22 cellular contexts compared by ENCODE assay signal in the genomic region with DNA sequence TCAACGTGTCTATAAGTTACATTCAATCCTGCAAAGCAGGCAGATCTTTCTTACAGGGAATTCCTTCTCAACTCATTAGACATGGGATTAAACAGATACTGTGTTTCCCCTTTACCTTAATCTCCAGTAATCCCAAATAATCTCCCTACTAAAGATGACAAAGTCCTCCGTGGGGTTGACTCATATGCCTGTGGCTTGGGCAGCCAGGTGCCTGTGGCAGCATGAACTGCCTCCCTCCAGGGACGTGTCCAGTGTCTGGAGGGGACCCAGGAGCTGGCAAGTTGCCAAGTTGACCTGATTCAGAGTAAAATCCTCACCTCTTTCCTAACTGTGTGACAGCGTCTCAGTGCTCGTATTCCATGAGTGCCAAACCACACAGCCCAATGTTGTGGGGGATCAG.
A peak's percentile ranks its signal among the peaks of the same experiment; 100 is the strongest.
DNase-seq lines count a peak whose midpoint lies in the region; ATAC-seq, FAIRE-seq and TF ChIP-seq lines count a peak whose summit lies in the region.
"Had no signal": no experiment of that assay in that cellular context is flagged by ENCODE, and none has a peak within 500 bp of the region (broad histone marks: within the 10 kb centered on the region; RNA-seq: fewer than 3 reads in every experiment).

No MANE protein-coding gene starts in this region.

- no peak overlapping the region for H4K8ac ChIP-seq in H1 (ENCODE audit: extremely low read depth, insufficient read depth, low read length)

- no peak for ATAC-seq in HG02610 (IDR thresholded peaks at IDR 0.05; ENCODE audit: unreplicated experiment)

- no peak overlapping the region for H2BK120ac ChIP-seq in H1 (replicated peaks; ENCODE audit: low read depth, low read length)

- H3K79me1 ChIP-seq in H1 (ENCODE audit: low read depth, low read length), result no peaks in the 10 kb centered on the region; the same call in 1 of the 2 replicates

- 0 out of 2 replicates have a peak overlapping the region, but pooled peaks have one; percentile 39 for H2BK5ac ChIP-seq in H1 (ENCODE audit: low read depth, low read length)

- H4K91ac ChIP-seq in H1 (replicated peaks; ENCODE audit: insufficient read length, low read length), result no peak overlapping the region

- no peak for TF ChIP-seq RAD21 in H1 (IDR thresholded peaks at IDR 0.05 in 1 of 2, conservative IDR thresholded peaks at IDR 0.05 in 1 of 2; ENCODE audit: low read depth in 2 of 2, low read length in 2 of 2)

- TF ChIP-seq CTCF in BE2C (IDR thresholded peaks at IDR 0.05; ENCODE audit: low read depth, low read length) (no peak), H1 (IDR thresholded peaks at IDR 0.05; ENCODE audit: control extremely low read depth in 1 of 3, insufficient read depth in 1 of 3, low read depth in 1 of 3, low read length in 3 of 3) (no peak)

- no peak overlapping the region for H2BK12ac ChIP-seq in H1 (ENCODE audit: low read depth, low read length)

- H3K27me3 Mint-ChIP-seq in activated CD4-positive, alpha-beta T cell treated with anti-CD3 and anti-CD28 coated beads, Interleukin-2, amount 10 ng/mL, durations not matched to agents 7 days and 5 days, result peaks cover 3% of the 10 kb centered on the region

- H3K14ac ChIP-seq in H1 (ENCODE audit: insufficient read length), result no peak overlapping the region

- no peak overlapping the region for H2AK5ac ChIP-seq in H1 (ENCODE audit: low read depth, low read length)

- no peak overlapping the region for H3K18ac ChIP-seq in H1 (ENCODE audit: extremely low read depth, low read length)

- no peak overlapping the region for H3K23ac ChIP-seq in H1 (ENCODE audit: insufficient read length)

- H2AFZ ChIP-seq in H1 (ENCODE audit: low read length), result no peak overlapping the region; the same call in 1 of the 2 replicates

- no peaks in the 10 kb centered on the region for H3K36me3 ChIP-seq in BE2C
- no peaks in the 10 kb centered on the region for H3K36me3 ChIP-seq in H1 (ENCODE audit: control insufficient read depth in 2 of 4, insufficient read depth in 4 of 4, low read length in 3 of 4)
- H3K36me3 ChIP-seq: BLaER1, Peyer's patch, SJSA1 had no signal

- DNase-seq in BE2C (peak; percentile 62), COLO668 (lab: John Stamatoyannopoulos, UW; ENCODE audit: unreplicated experiment) (peak; percentile 29), NCI-H69 (lab: John Stamatoyannopoulos, UW) (peak; percentile 62), H1 (ENCODE audit: low read depth in 1 of 2, low spot score in 2 of 2) (no peak), dedifferentiated amniotic fluid mesenchymal stem cell (ENCODE audit: extremely low spot score) (no peak)
- DNase-seq in activated CD4-positive, alpha-beta T cell treated with anti-CD3 and anti-CD28 coated beads, Interleukin-2, amount 10 ng/mL, durations not matched to agents 7 days and 5 days, result no peak
- DNase-seq: Caco-2; CD4-positive, alpha-beta T cell; DMS153; MM.1S; NCI-H1092; NCI-H146; NCI-H2029; NCI-H446; NCI-H526 had no signal

- no peak overlapping the region for H2BK15ac ChIP-seq in H1 (ENCODE audit: low read length)

- no peak overlapping the region for H4K5ac ChIP-seq in H1 (ENCODE audit: insufficient read length, low read depth, low read length)

- H3K4me3 ChIP-seq in BE2C (ENCODE audit: low read depth, low read length), result no peak overlapping the region
- no peak overlapping the region for H3K4me3 ChIP-seq in H1 (ENCODE audit: extremely low read depth in 1 of 4, insufficient read depth in 2 of 4, low read depth in 3 of 4, low read length in 4 of 4)
- H3K4me3 ChIP-seq: BLaER1, Peyer's patch, SJSA1 had no signal

- H3K4ac ChIP-seq in H1 (replicated peaks; ENCODE audit: insufficient read length, low read depth, low read length), result no peak overlapping the region

- no peak for FAIRE-seq in H1 (lab: Jason Lieb, UNC)
- FAIRE-seq: G401.6, GM12892 had no signal

- no peak overlapping the region for H2BK20ac ChIP-seq in H1 (ENCODE audit: low read length)

- H3K9ac ChIP-seq in H1 (replicated peaks in 1 of 4; ENCODE audit: extremely low read depth in 1 of 4, low read depth in 3 of 4, low read length in 3 of 4), result no peak overlapping the region
- H3K9ac ChIP-seq: BLaER1 had no signal

- H3K4me3 Mint-ChIP-seq in activated CD4-positive, alpha-beta T cell treated with anti-CD3 and anti-CD28 coated beads, Interleukin-2, amount 10 ng/mL, durations not matched to agents 7 days and 5 days, result no peak overlapping the region
- H3K4me3 Mint-ChIP-seq: CD4-positive, alpha-beta T cell; T-helper 1 cell treated with Interleukin-12 subunit alpha and Interleukin-12 subunit beta and Interleukin-4 antibody, amounts not matched to agents 30 μg/mL and 1 μg/mL, for 36 hours had no signal

- 89% methylated on average over 5 of the region's 5 CpGs; no CpG with 5 or more reads in 1 of the 2 experiments for WGBS in H1 (ENCODE audit: extremely low coverage in 1 of 2, insufficient coverage in 1 of 2, insufficient read length in 1 of 2, insufficient replicate concordance in 2 of 2, low coverage in 1 of 2, low lambda C conversion rate in 2 of 2, missing lambda C conversion rate in 1 of 2), 2 experiments

- POLR2A ChIA-PET in H1 (lab: Charles Lee; ENCODE audit: partially characterized antibody), result no interaction called here
- POLR2A ChIA-PET in activated CD4-positive, alpha-beta T cell treated with anti-CD3 and anti-CD28 coated beads, Interleukin-2, amount 10 ng/mL, durations not matched to agents 7 days and 5 days (lab: Charles Lee), result no interaction called here

- H3K56ac ChIP-seq in H1 (replicated peaks; ENCODE audit: insufficient read length, low read depth, low read length), result no peak overlapping the region

- 0 out of 2 replicates have a peak, but pooled peaks cover 1% of the 10 kb centered on the region for H3K23me2 ChIP-seq in H1 (ENCODE audit: low read depth, low read length)

- H3K27me3 ChIP-seq in BE2C (no peaks in the 10 kb centered on the region), H1 (replicated peaks in 1 of 4; ENCODE audit: control insufficient read depth in 3 of 4, extremely low read depth in 1 of 4, insufficient read depth in 3 of 4, low read length in 3 of 4) (no peaks in the 10 kb centered on the region)
- H3K27me3 ChIP-seq: BLaER1, Peyer's patch, SJSA1 had no signal

- H3K9me3 ChIP-seq in BE2C, result no peaks in the 10 kb centered on the region
- H3K9me3 ChIP-seq in H1 (ENCODE audit: insufficient read depth in 2 of 2, low read depth in 1 of 2, low read length in 1 of 2), result no peaks in the 10 kb centered on the region
- H3K9me3 ChIP-seq: Caco-2, Peyer's patch, SJSA1 had no signal

- no peaks in the 10 kb centered on the region for H4K20me1 ChIP-seq in H1 (replicated peaks in 1 of 2; ENCODE audit: control insufficient read depth in 1 of 2, insufficient read depth in 2 of 2, low read length in 2 of 2)
- H4K20me1 ChIP-seq: BLaER1 had no signal

- CTCF ChIA-PET in H1 (lab: Charles Lee; ENCODE audit: partially characterized antibody), result interaction anchor here (0.6 to 1.2 kb wide), 3 partner anchors 26 to 533 kb away, joined by 3 to 4 read pairs (median 3); no protein-coding TSS in a partner anchor
- CTCF ChIA-PET in activated CD4-positive, alpha-beta T cell treated with anti-CD3 and anti-CD28 coated beads, Interleukin-2, amount 10 ng/mL, durations not matched to agents 7 days and 5 days (lab: Charles Lee), result interaction anchor here (0.8 kb wide), 1 partner anchor 384 kb away, joined by 3 read pairs; no protein-coding TSS in a partner anchor

- TF ChIP-seq EP300 in H1 (IDR thresholded peaks at IDR 0.05; ENCODE audit: borderline replicate concordance in 1 of 2, low read depth in 2 of 2, low read length in 2 of 2), result no peak

- H3K4me1 ChIP-seq in BE2C (no peaks in the 10 kb centered on the region), H1 (replicated peaks in 1 of 4; ENCODE audit: control insufficient read depth in 3 of 4, insufficient read depth in 4 of 4, low read length in 3 of 4) (no peaks in the 10 kb centered on the region)
- H3K4me1 ChIP-seq: BLaER1, Caco-2, Peyer's patch, SJSA1 had no signal

- H3K27ac ChIP-seq in H1 (ENCODE audit: low read depth, low read length), result no peak overlapping the region
- H3K27ac ChIP-seq: BLaER1, Peyer's patch, SJSA1 had no signal

- no peak overlapping the region for H3K27ac Mint-ChIP-seq in activated CD4-positive, alpha-beta T cell treated with anti-CD3 and anti-CD28 coated beads, Interleukin-2, amount 10 ng/mL, durations not matched to agents 7 days and 5 days
- H3K27ac Mint-ChIP-seq: CD4-positive, alpha-beta T cell; T-helper 1 cell treated with Interleukin-12 subunit alpha and Interleukin-12 subunit beta and Interleukin-4 antibody, amounts not matched to agents 30 μg/mL and 1 μg/mL, for 36 hours had no signal

- H3K36me3 Mint-ChIP-seq in activated CD4-positive, alpha-beta T cell treated with anti-CD3 and anti-CD28 coated beads, Interleukin-2, amount 10 ng/mL, durations not matched to agents 7 days and 5 days (ENCODE audit: low read depth), result no peaks in the 10 kb centered on the region

- no peaks in the 10 kb centered on the region for H3K79me2 ChIP-seq in H1 (ENCODE audit: control insufficient read depth in 1 of 2, insufficient read depth in 2 of 2, low read length in 2 of 2)

- no peaks in the 10 kb centered on the region for H3K9me3 Mint-ChIP-seq in activated CD4-positive, alpha-beta T cell treated with anti-CD3 and anti-CD28 coated beads, Interleukin-2, amount 10 ng/mL, durations not matched to agents 7 days and 5 days
- H3K9me3 Mint-ChIP-seq: CD4-positive, alpha-beta T cell; T-helper 1 cell treated with Interleukin-12 subunit alpha and Interleukin-12 subunit beta and Interleukin-4 antibody, amounts not matched to agents 30 μg/mL and 1 μg/mL, for 36 hours had no signal

- no peak for TF ChIP-seq POLR2A in H1 (IDR thresholded peaks at IDR 0.05; ENCODE audit: control extremely low read depth in 1 of 2, low read depth in 2 of 2, low read length in 2 of 2)

- no peaks in the 10 kb centered on the region for H3K4me1 Mint-ChIP-seq in activated CD4-positive, alpha-beta T cell treated with anti-CD3 and anti-CD28 coated beads, Interleukin-2, amount 10 ng/mL, durations not matched to agents 7 days and 5 days

- H3K4me2 ChIP-seq in H1 (ENCODE audit: insufficient read depth in 1 of 2, low read depth in 2 of 2, low read length in 2 of 2), result no peak overlapping the region
- H3K4me2 ChIP-seq: BLaER1 had no signal

TF ChIP-seq in H1, 55 proteins besides CTCF, POLR2A, EP300 and RAD21:
- no peak for TF ChIP-seq RBBP5 (IDR thresholded peaks at IDR 0.05; ENCODE audit: borderline replicate concordance, low read depth, low read length)

Comparison
In these comparisons a context has a peak if more than half of its experiments do, and no peak if none do; other contexts are left out.
1. DNase-seq: peak in BE2C (single experiment), COLO668 (single experiment) and NCI-H69 (single experiment); none in H1 (0 of 2), dedifferentiated amniotic fluid mesenchymal stem cell (single experiment) and activated CD4-positive, alpha-beta T cell treated with anti-CD3 and anti-CD28 coated beads, Interleukin-2, amount 10 ng/mL, durations not matched to agents 7 days and 5 days (single experiment).